13 cellular contexts compared by ENCODE assay signal in the genomic region with DNA sequence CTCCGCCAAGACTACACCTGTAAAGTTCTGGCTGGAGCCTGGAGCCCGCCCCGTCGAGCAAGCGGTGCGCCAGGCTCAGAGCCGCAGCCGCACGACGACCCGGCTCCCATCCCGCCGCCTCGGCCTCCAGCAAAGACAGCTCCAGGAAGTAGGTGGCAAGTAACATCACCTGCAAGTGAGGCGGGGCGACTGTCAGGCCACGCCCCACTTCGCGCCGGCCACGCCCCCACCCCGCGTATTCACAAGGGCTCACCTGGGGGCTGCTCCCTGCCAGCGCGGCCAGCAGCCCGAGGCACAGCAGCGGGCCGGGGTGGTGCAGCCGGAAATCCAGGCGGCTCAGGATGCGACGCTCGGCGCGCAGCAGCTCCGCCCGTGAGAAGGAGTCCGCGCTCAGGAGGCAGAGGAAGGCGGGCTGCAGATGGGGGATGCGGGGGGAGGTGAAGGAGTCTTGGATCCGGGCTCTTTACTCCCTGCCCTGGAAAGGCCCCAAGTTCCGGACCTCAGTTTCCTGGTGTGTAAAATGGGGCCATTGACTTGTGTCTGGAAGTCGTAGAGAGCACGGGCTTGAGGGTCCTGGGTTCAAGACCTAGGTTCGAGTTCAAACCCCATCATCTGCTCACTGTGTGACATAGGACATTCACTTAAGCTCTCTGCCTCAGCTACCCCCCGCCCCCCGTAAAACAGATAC. TPM values are rescaled to one million over a fixed set of nuclear protein-coding genes. Genes with fewer than 3 reads are reported as not detected.
DNase-seq lines count a peak whose midpoint lies in the region; ATAC-seq, FAIRE-seq and TF ChIP-seq lines count a peak whose summit lies in the region.
"Had no signal": no experiment of that assay in that cellular context is flagged by ENCODE, and none has a peak within 500 bp of the region (broad histone marks: within the 10 kb centered on the region; RNA-seq: fewer than 3 reads in every experiment).

No MANE protein-coding gene starts in this region.

- H3K27me3 ChIP-seq in keratinocyte (ENCODE audit: control insufficient read depth, extremely low read depth, insufficient read depth, low read length), result peaks cover 25% of the 10 kb centered on the region
- H3K27me3 ChIP-seq: thyroid gland had no signal

- no peaks in the 10 kb centered on the region for H4K20me1 ChIP-seq in keratinocyte (ENCODE audit: control insufficient read depth, extremely low read depth, insufficient read depth, low read length)

- FAIRE-seq in keratinocyte (lab: Jason Lieb, UNC), result no peak
- FAIRE-seq: endometrium had no signal

- H3K27ac ChIP-seq in 22Rv1 (peak overlapping the region; percentile 82), keratinocyte (ENCODE audit: control insufficient read depth, insufficient read depth, low read length) (no peak overlapping the region)
- H3K27ac ChIP-seq: thyroid gland, WERI-Rb-1 had no signal

- no peaks in the 10 kb centered on the region for H3K9me3 ChIP-seq in keratinocyte (ENCODE audit: control insufficient read depth, low read depth, low read length)
- H3K9me3 ChIP-seq: thyroid gland had no signal

- H3K4me2 ChIP-seq in keratinocyte (ENCODE audit: control insufficient read depth, extremely low read depth, insufficient read depth, low read depth, low read length), result peak overlapping the region; percentile 39

- TF ChIP-seq CTCF in 22Rv1 (IDR thresholded peaks at IDR 0.05) (no peak), keratinocyte (optimal IDR thresholded peaks at IDR 0.05 in 1 of 3, IDR thresholded peaks at IDR 0.05 in 1 of 3, conservative IDR thresholded peaks at IDR 0.05 in 1 of 3; ENCODE audit: extremely low read depth in 1 of 3, insufficient read depth in 2 of 3, low read length in 3 of 3) (no peak)

- dilution Hi-C loops in keratinocyte (cut with MboI; ENCODE audit: extremely low pct_ligation_motif_present, low sequenced_read_pairs), result no loop called here

- no peaks in the 10 kb centered on the region for H3K79me2 ChIP-seq in keratinocyte (ENCODE audit: control insufficient read depth, insufficient read depth, low read length)

- in situ Hi-C loops in KBM-7 (cut with MboI; ENCODE audit: low pct_unique_long_range_greater_than_20kb, low sequenced_read_pairs), result no loop called here

- no peaks in the 10 kb centered on the region for H3K9me1 ChIP-seq in keratinocyte (ENCODE audit: control insufficient read depth, extremely low read depth, insufficient read depth, low read length)

- H3K4me3 ChIP-seq in keratinocyte (ENCODE audit: control insufficient read depth in 2 of 3, extremely low read depth in 1 of 3, insufficient read depth in 2 of 3, low read depth in 1 of 3, low read length in 3 of 3), result no peak overlapping the region
- H3K4me3 ChIP-seq: thyroid gland had no signal

- no peak for ATAC-seq in GM21825 (IDR thresholded peaks at IDR 0.05; ENCODE audit: unreplicated experiment)

- DNase-seq in KBM-7, result peak; percentile 13
- peak; percentile 62 for DNase-seq in activated T-cell treated with anti-CD3 and anti-CD28 coated beads, Interleukin-2, amount 50 U/mL, for 1 hour
- no peak for DNase-seq in keratinocyte (ENCODE audit: low read depth, low spot score)
- DNase-seq in DMS 273 (lab: John Stamatoyannopoulos, UW; ENCODE audit: unreplicated experiment), result no peak
- DNase-seq in inferior parietal cortex (ENCODE audit: extremely low spot score), result no peak
- no peak for DNase-seq in UCSD-AML1 (lab: John Stamatoyannopoulos, UW; ENCODE audit: unreplicated experiment)
- DNase-seq: aorta, BE2C, thyroid gland, WERI-Rb-1 had no signal

- no peak overlapping the region for H3K9ac ChIP-seq in keratinocyte (ENCODE audit: control insufficient read depth, extremely low read depth, insufficient read depth, low read length)

- peaks cover 6% of the 10 kb centered on the region for H3K4me1 ChIP-seq in keratinocyte (ENCODE audit: control insufficient read depth, extremely low read depth, insufficient read depth, low read length)

- no peaks in the 10 kb centered on the region for H3K36me3 ChIP-seq in keratinocyte (ENCODE audit: control insufficient read depth in 2 of 2, extremely low read depth in 1 of 2, insufficient read depth in 2 of 2, low read length in 2 of 2)
- H3K36me3 ChIP-seq: BE2C, thyroid gland, WERI-Rb-1 had no signal

- H2AFZ ChIP-seq in keratinocyte (ENCODE audit: control insufficient read depth, low read length), result no peak overlapping the region

RNA-seq across cellular contexts. Expression of a gene that starts 3.2 kb away (rescaled TPM):
- 0.13 to 0.22 TPM (median 0.16 TPM) in 3 replicates for polyA plus RNA-seq in keratinocyte
- polyA plus RNA-seq in keratinocyte (2011; ENCODE audit: low read depth), result not detected
- polyA plus RNA-seq in keratinocyte (2011; cell fraction: cytosol; rRNA removed), result 0.12 TPM in 2 replicates
- polyA plus RNA-seq in keratinocyte (2011; cell fraction: nucleus; rRNA removed), result 0.71 and 0.99 TPM in 2 replicates
- 0.28 and 0.32 TPM in 2 replicates for polyA plus RNA-seq in keratinocyte (2012; ENCODE audit: low replicate concordance)
- polyA minus RNA-seq in keratinocyte, result not detected in 3 replicates
- polyA minus RNA-seq in keratinocyte (2011; cell fraction: cytosol; rRNA and poly(A)+ RNA removed), result not detected
- 0.42 TPM in 1 of 2 replicates, not detected in the other for polyA minus RNA-seq in keratinocyte (2011; cell fraction: nucleus; rRNA and poly(A)+ RNA removed)

RNA-seq across cellular contexts. Expression of a gene that starts 5.1 kb away (rescaled TPM):
- polyA plus RNA-seq in keratinocyte, result not detected in 3 replicates
- not detected for polyA plus RNA-seq in keratinocyte (2011; ENCODE audit: low read depth)
- polyA plus RNA-seq in keratinocyte (2011; cell fraction: cytosol; rRNA removed), result not detected in 2 replicates
- not detected in 2 replicates for polyA plus RNA-seq in keratinocyte (2011; cell fraction: nucleus; rRNA removed)
- 0.20 TPM in 1 of 2 replicates, not detected in the other for polyA plus RNA-seq in keratinocyte (2012; ENCODE audit: low replicate concordance)
- not detected in 3 replicates for polyA minus RNA-seq in keratinocyte
- not detected for polyA minus RNA-seq in keratinocyte (2011; cell fraction: cytosol; rRNA and poly(A)+ RNA removed)
- not detected in 2 replicates for polyA minus RNA-seq in keratinocyte (2011; cell fraction: nucleus; rRNA and poly(A)+ RNA removed)

RNA-seq across cellular contexts. Expression of a gene that starts 32.1 kb away (rescaled TPM):
- polyA plus RNA-seq in keratinocyte, result 2.9 to 5.7 TPM (median 4.2 TPM) in 3 replicates
- polyA plus RNA-seq in keratinocyte (2011; ENCODE audit: low read depth), result 6.7 TPM
- polyA plus RNA-seq in keratinocyte (2011; cell fraction: cytosol; rRNA removed), result 1.3 and 3.9 TPM in 2 replicates
- 14.7 and 19.5 TPM in 2 replicates for polyA plus RNA-seq in keratinocyte (2011; cell fraction: nucleus; rRNA removed)
- 6.0 and 7.0 TPM in 2 replicates for polyA plus RNA-seq in keratinocyte (2012; ENCODE audit: low replicate concordance)
- 5.3 to 6.6 TPM (median 6.4 TPM) in 3 replicates for polyA minus RNA-seq in keratinocyte
- polyA minus RNA-seq in keratinocyte (2011; cell fraction: cytosol; rRNA and poly(A)+ RNA removed), result 10.4 TPM
- polyA minus RNA-seq in keratinocyte (2011; cell fraction: nucleus; rRNA and poly(A)+ RNA removed), result 6.3 and 10.2 TPM in 2 replicates

Comparison
In these comparisons a context has a peak if more than half of its experiments do, and no peak if none do; other contexts are left out.
1. DNase-seq: peak in KBM-7 (single experiment) and activated T-cell treated with anti-CD3 and anti-CD28 coated beads, Interleukin-2, amount 50 U/mL, for 1 hour (single experiment); none in keratinocyte (single experiment), DMS 273 (single experiment), inferior parietal cortex (single experiment) and UCSD-AML1 (single experiment).